ENCODE assay signal across 16 cellular contexts in the genomic region with DNA sequence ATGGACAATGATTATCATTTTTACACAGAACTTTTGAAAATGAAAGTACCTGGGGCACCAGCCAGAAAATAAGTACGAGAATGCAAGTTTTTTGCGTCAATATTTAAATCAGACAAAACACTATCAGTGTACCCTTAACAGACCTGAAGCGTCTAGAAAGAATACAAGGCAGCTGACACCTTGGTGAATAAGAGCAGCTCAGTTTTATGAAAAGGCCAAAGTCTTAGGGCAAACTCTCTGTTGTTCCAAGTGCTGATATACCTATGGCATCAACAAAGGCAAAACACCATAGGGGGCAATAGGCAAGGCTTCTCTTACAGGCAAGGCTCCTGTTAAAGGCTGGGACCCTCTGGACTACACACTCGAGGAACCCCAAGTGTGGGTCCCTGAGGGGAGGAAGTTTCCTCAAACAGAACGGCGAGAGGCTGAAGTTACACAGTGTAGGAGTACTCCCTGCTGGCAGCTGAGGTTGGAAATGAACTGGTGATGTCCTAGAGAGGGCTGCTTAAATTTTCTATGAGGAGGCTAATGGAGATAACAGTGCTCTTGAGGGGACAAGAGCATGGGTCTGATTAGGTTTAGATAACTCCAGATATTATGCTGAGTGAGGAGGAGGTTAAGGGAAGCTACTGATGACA.
DNase-seq lines count a peak whose midpoint lies in the region; ATAC-seq and TF ChIP-seq lines count a peak whose summit lies in the region.
"Had no signal": no experiment of that assay in that cellular context is flagged by ENCODE, and none has a peak within 500 bp of the region (broad histone marks: within the 10 kb centered on the region; RNA-seq: fewer than 3 reads in every experiment).

No MANE protein-coding gene starts in this region.

- intact Hi-C loops in upper lobe of right lung (cut with DNase I) (no loop called here), stomach (cut with DNase I; ENCODE audit: low total_unique reads) (no loop called here)

- peaks cover 4% of the 10 kb centered on the region for H3K9me3 Mint-ChIP-seq in activated naive CD8-positive, alpha-beta T cell treated with anti-CD3 and anti-CD28 coated beads, Interleukin-2, amount 50 U/mL, for 24 hours
- H3K9me3 Mint-ChIP-seq in activated naive CD8-positive, alpha-beta T cell treated with anti-CD3 and anti-CD28 coated beads for 36 hours = no peaks in the 10 kb centered on the region
- H3K9me3 Mint-ChIP-seq in effector memory CD8-positive, alpha-beta T cell = no peaks in the 10 kb centered on the region

- no peak overlapping the region for H3K27ac Mint-ChIP-seq in activated naive CD8-positive, alpha-beta T cell treated with anti-CD3 and anti-CD28 coated beads, Interleukin-2, amount 50 U/mL, for 24 hours
- no peak overlapping the region for H3K27ac Mint-ChIP-seq in activated naive CD8-positive, alpha-beta T cell treated with anti-CD3 and anti-CD28 coated beads for 36 hours
- H3K27ac Mint-ChIP-seq in effector memory CD8-positive, alpha-beta T cell = peak overlapping the region; percentile 3 to 47

- no peak for TF ChIP-seq EP300 in stomach (IDR thresholded peaks at IDR 0.05)

- H3K27me3 ChIP-seq in upper lobe of right lung (no peaks in the 10 kb centered on the region), stomach (no peaks in the 10 kb centered on the region)
- H3K27me3 ChIP-seq: tibial artery had no signal

- DNase-seq in activated naive CD8-positive, alpha-beta T cell treated with anti-CD3 and anti-CD28 coated beads, Interleukin-2, amount 50 U/mL, for 24 hours = no peak
- no peak for DNase-seq in activated naive CD8-positive, alpha-beta T cell treated with anti-CD3 and anti-CD28 coated beads for 36 hours
- DNase-seq in effector memory CD8-positive, alpha-beta T cell = no peak
- peak; percentile 11 to 37 for DNase-seq in lung microvascular endothelial cell (ENCODE audit: low read depth in 2 of 2)
- no peak for DNase-seq in upper lobe of right lung
- no peak for DNase-seq in stomach
- DNase-seq in Ammon's horn (ENCODE audit: low spot score) = no peak
- DNase-seq: 8988T; activated CD4-positive, alpha-beta T cell treated with anti-CD3 and anti-CD28 coated beads for 4 hours; DMS53; KG1; NCI-H1930; NK-92 treated with Interleukin-12 subunit alpha and Interleukin-12 subunit beta, amount 100 ng/mL, for 24 hours had no signal

- TF ChIP-seq POLR2A in stomach (IDR thresholded peaks at IDR 0.05) = no peak

- no peak overlapping the region for H3K4me3 Mint-ChIP-seq in activated naive CD8-positive, alpha-beta T cell treated with anti-CD3 and anti-CD28 coated beads, Interleukin-2, amount 50 U/mL, for 24 hours
- no peak overlapping the region for H3K4me3 Mint-ChIP-seq in activated naive CD8-positive, alpha-beta T cell treated with anti-CD3 and anti-CD28 coated beads for 36 hours
- H3K4me3 Mint-ChIP-seq in effector memory CD8-positive, alpha-beta T cell = no peak overlapping the region

- ATAC-seq in activated naive CD8-positive, alpha-beta T cell treated with anti-CD3 and anti-CD28 coated beads, Interleukin-2, amount 50 U/mL, for 24 hours = peak; percentile 40
- ATAC-seq in effector memory CD8-positive, alpha-beta T cell (replicated peaks) = no peak
- ATAC-seq in upper lobe of right lung (peak; percentile 27), GM21786 (IDR thresholded peaks at IDR 0.05; ENCODE audit: unreplicated experiment) (no peak)
- ATAC-seq: SK-N-SH treated with all-trans-retinoic acid at 6 μM for 48 hours had no signal

- no peak overlapping the region for H3K4me3 ChIP-seq in upper lobe of right lung
- H3K4me3 ChIP-seq in stomach = no peak overlapping the region
- H3K4me3 ChIP-seq: tibial artery had no signal

- H3K9me3 ChIP-seq in upper lobe of right lung (no peaks in the 10 kb centered on the region), stomach (no peaks in the 10 kb centered on the region)
- H3K9me3 ChIP-seq: tibial artery had no signal

- WGBS in stomach, 5 donors = 59 to 75% (median 64%) methylated on average over 6 of the region's 6 CpGs

- no peaks in the 10 kb centered on the region for H3K36me3 ChIP-seq in upper lobe of right lung
- H3K36me3 ChIP-seq in stomach = peaks cover 0 to 6% (median 0%) of the 10 kb centered on the region in 4 donors
- H3K36me3 ChIP-seq: tibial artery had no signal

- no peaks in the 10 kb centered on the region for H3K27me3 Mint-ChIP-seq in activated naive CD8-positive, alpha-beta T cell treated with anti-CD3 and anti-CD28 coated beads, Interleukin-2, amount 50 U/mL, for 24 hours
- H3K27me3 Mint-ChIP-seq in activated naive CD8-positive, alpha-beta T cell treated with anti-CD3 and anti-CD28 coated beads for 36 hours = no peaks in the 10 kb centered on the region
- no peaks in the 10 kb centered on the region for H3K27me3 Mint-ChIP-seq in effector memory CD8-positive, alpha-beta T cell

- H3K4me1 ChIP-seq in upper lobe of right lung = peaks cover 3% of the 10 kb centered on the region
- H3K4me1 ChIP-seq in stomach = peaks cover 0 to 18% (median 3%) of the 10 kb centered on the region in 4 donors
- H3K4me1 ChIP-seq: tibial artery had no signal

- no peak overlapping the region for H3K27ac ChIP-seq in upper lobe of right lung
- peak overlapping the region in 2 of 5 donors; percentile 32 to 56 for H3K27ac ChIP-seq in stomach
- H3K27ac ChIP-seq: tibial artery had no signal

- H3K36me3 Mint-ChIP-seq in activated naive CD8-positive, alpha-beta T cell treated with anti-CD3 and anti-CD28 coated beads, Interleukin-2, amount 50 U/mL, for 24 hours (ENCODE audit: low read depth) = peaks cover 6% of the 10 kb centered on the region
- peaks cover 19% of the 10 kb centered on the region for H3K36me3 Mint-ChIP-seq in activated naive CD8-positive, alpha-beta T cell treated with anti-CD3 and anti-CD28 coated beads for 36 hours
- H3K36me3 Mint-ChIP-seq in effector memory CD8-positive, alpha-beta T cell (ENCODE audit: insufficient read depth) = no peaks in the 10 kb centered on the region

- H3K4me1 Mint-ChIP-seq in activated naive CD8-positive, alpha-beta T cell treated with anti-CD3 and anti-CD28 coated beads, Interleukin-2, amount 50 U/mL, for 24 hours = peaks cover 22% of the 10 kb centered on the region
- peaks cover 20% of the 10 kb centered on the region for H3K4me1 Mint-ChIP-seq in activated naive CD8-positive, alpha-beta T cell treated with anti-CD3 and anti-CD28 coated beads for 36 hours
- peaks cover 0 to 5% of the 10 kb centered on the region in 2 donors for H3K4me1 Mint-ChIP-seq in effector memory CD8-positive, alpha-beta T cell (ENCODE audit: low read depth in 2 of 2)

- TF ChIP-seq CTCF in upper lobe of right lung (IDR thresholded peaks at IDR 0.05) (no peak), stomach (IDR thresholded peaks at IDR 0.05) (no peak)

Comparison
In these comparisons a context has a peak if more than half of its experiments do, and no peak if none do; other contexts are left out.
1. ATAC-seq: peak in activated naive CD8-positive, alpha-beta T cell treated with anti-CD3 and anti-CD28 coated beads, Interleukin-2, amount 50 U/mL, for 24 hours (single experiment) and upper lobe of right lung (single experiment); none in effector memory CD8-positive, alpha-beta T cell (single experiment) and GM21786 (single experiment).
2. DNase-seq: peak in lung microvascular endothelial cell (2 of 2); none in activated naive CD8-positive, alpha-beta T cell treated with anti-CD3 and anti-CD28 coated beads, Interleukin-2, amount 50 U/mL, for 24 hours (single experiment), activated naive CD8-positive, alpha-beta T cell treated with anti-CD3 and anti-CD28 coated beads for 36 hours (single experiment), effector memory CD8-positive, alpha-beta T cell (0 of 3), upper lobe of right lung (single experiment), stomach (single experiment) and Ammon's horn (single experiment).
3. H3K27ac Mint-ChIP-seq: peak in effector memory CD8-positive, alpha-beta T cell (2 of 2); none in activated naive CD8-positive, alpha-beta T cell treated with anti-CD3 and anti-CD28 coated beads, Interleukin-2, amount 50 U/mL, for 24 hours (single experiment) and activated naive CD8-positive, alpha-beta T cell treated with anti-CD3 and anti-CD28 coated beads for 36 hours (single experiment).